ENCODE assay signal across 25 cellular contexts in the genomic region with DNA sequence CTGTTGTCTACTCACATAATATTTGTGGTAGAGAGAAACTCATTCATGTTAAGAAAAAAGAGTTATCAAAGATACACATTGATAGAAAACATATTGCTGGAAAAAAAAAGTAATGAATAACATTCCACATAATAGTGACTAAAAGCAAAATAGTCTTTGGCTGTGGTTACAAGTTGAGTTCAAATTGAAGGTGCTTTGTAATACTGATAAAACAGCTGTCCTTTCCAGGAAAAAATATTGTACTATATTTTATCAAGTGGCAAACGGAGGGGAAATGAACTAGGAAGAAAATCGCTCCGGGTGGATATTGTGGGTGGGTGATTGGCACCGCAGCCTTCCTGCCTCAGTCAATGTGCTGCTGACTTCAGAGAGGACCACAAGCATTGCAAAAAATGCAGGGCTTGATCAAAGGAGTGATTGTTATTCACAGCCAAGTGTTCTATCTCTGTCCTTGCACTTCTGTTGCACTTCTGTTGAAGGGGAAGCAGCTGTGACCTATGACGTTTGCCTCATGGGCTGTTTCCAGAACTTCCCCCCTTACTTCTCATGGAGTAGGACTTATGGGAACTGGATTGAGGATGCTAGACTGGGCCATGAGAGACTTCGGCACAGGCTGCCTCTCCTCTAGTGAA.
DNase-seq lines count a peak whose midpoint lies in the region; ATAC-seq and TF ChIP-seq lines count a peak whose summit lies in the region.
"Had no signal": no experiment of that assay in that cellular context is flagged by ENCODE, and none has a peak within 500 bp of the region (broad histone marks: within the 10 kb centered on the region; RNA-seq: fewer than 3 reads in every experiment).

No MANE protein-coding gene starts in this region.

- ATAC-seq in activated CD8-positive, alpha-beta T cell treated with anti-CD3 and anti-CD28 coated beads for 36 hours = peak; percentile 27
- ATAC-seq in naive thymus-derived CD8-positive, alpha-beta T cell = peak; percentile 53 to 66
- ATAC-seq in left lobe of liver (no peak), HG02840 (IDR thresholded peaks at IDR 0.05; ENCODE audit: low FRiP score, unreplicated experiment) (no peak)
- ATAC-seq: gastroesophageal sphincter had no signal

- peak overlapping the region; percentile 29 for H3K27ac Mint-ChIP-seq in activated T-cell treated with anti-CD3 and anti-CD28 coated beads, Interleukin-2, amount 50 U/mL, for 24 hours
- H3K27ac Mint-ChIP-seq in activated CD8-positive, alpha-beta T cell treated with anti-CD3 and anti-CD28 coated beads for 36 hours = no peak overlapping the region
- peak overlapping the region in 7 of 10 donors; percentile 16 to 85 (median 28) for H3K27ac Mint-ChIP-seq in naive thymus-derived CD8-positive, alpha-beta T cell
- H3K27ac Mint-ChIP-seq: immature natural killer cell; T-helper 1 cell treated with Interleukin-12 subunit alpha and Interleukin-12 subunit beta and Interleukin-4 antibody, amounts not matched to agents 30 μg/mL and 1 μg/mL, for 36 hours; type B pancreatic cell had no signal

- no peak for DNase-seq in activated T-cell treated with anti-CD3 and anti-CD28 coated beads, Interleukin-2, amount 50 U/mL, for 24 hours
- DNase-seq in activated T-cell treated with anti-CD3 and anti-CD28 coated beads, Interleukin-2, amount 50 U/mL, for 1 hour = no peak
- DNase-seq in COLO829 (ENCODE audit: low spot score) (peak; percentile 59), left lobe of liver (ENCODE audit: low spot score) (no peak), NCI-H2107 (lab: John Stamatoyannopoulos, UW) (no peak)
- peak; percentile 18 for DNase-seq in activated CD8-positive, alpha-beta T cell treated with anti-CD3 and anti-CD28 coated beads for 36 hours
- DNase-seq in naive thymus-derived CD8-positive, alpha-beta T cell = peak in 4 of 10 donors; percentile 4 to 23 (median 21)
- DNase-seq: activated CD4-positive, alpha-beta T cell treated with anti-CD3 and anti-CD28 coated beads, Interleukin-2, amount 50 U/mL, for 1 hour; activated CD8-positive, alpha-beta memory T cell treated with anti-CD3 and anti-CD28 coated beads, Interleukin-2, amount 50 U/mL, for 4 hours; activated effector memory CD4-positive, alpha-beta T cell treated with Interleukin-2 at 50 U/mL for 16 hours; Caco-2; caudate nucleus; DND-41; H7; hypothalamus; immature natural killer cell; mesenchymal stem cell; MV-4-11; NCI-H1436 treated with DMSO at 0.1 percent for 48 hours; NCI-H446; NCI-H82 had no signal

- peaks cover 14% of the 10 kb centered on the region for H3K36me3 Mint-ChIP-seq in activated T-cell treated with anti-CD3 and anti-CD28 coated beads, Interleukin-2, amount 50 U/mL, for 24 hours (ENCODE audit: low read depth)
- H3K36me3 Mint-ChIP-seq in activated CD8-positive, alpha-beta T cell treated with anti-CD3 and anti-CD28 coated beads for 36 hours (ENCODE audit: low read depth) = peaks cover 25% of the 10 kb centered on the region
- H3K36me3 Mint-ChIP-seq in naive thymus-derived CD8-positive, alpha-beta T cell = peaks cover 0 to 34% (median 15%) of the 10 kb centered on the region in 3 donors

- peaks cover 21% of the 10 kb centered on the region for H3K4me1 Mint-ChIP-seq in activated T-cell treated with anti-CD3 and anti-CD28 coated beads, Interleukin-2, amount 50 U/mL, for 24 hours (ENCODE audit: low read depth)
- H3K4me1 Mint-ChIP-seq in activated CD8-positive, alpha-beta T cell treated with anti-CD3 and anti-CD28 coated beads for 36 hours (ENCODE audit: low read depth) = peaks cover 9% of the 10 kb centered on the region
- H3K4me1 Mint-ChIP-seq in naive thymus-derived CD8-positive, alpha-beta T cell = peaks cover 9 to 26% (median 18%) of the 10 kb centered on the region in 4 donors

- peaks cover 17% of the 10 kb centered on the region for H3K9me3 Mint-ChIP-seq in activated T-cell treated with anti-CD3 and anti-CD28 coated beads, Interleukin-2, amount 50 U/mL, for 24 hours
- peaks cover 12% of the 10 kb centered on the region for H3K9me3 Mint-ChIP-seq in activated CD8-positive, alpha-beta T cell treated with anti-CD3 and anti-CD28 coated beads for 36 hours
- H3K9me3 Mint-ChIP-seq in naive thymus-derived CD8-positive, alpha-beta T cell = peaks cover 3 to 22% (median 15%) of the 10 kb centered on the region in 9 donors

- CTCF ChIA-PET in activated CD8-positive, alpha-beta T cell treated with anti-CD3 and anti-CD28 coated beads for 36 hours (lab: Charles Lee) = no interaction called here

- intact Hi-C loops in activated CD8-positive, alpha-beta T cell treated with anti-CD3 and anti-CD28 coated beads for 36 hours (cut with micrococcal nuclease) = no loop called here

- TF ChIP-seq CTCF in activated CD8-positive, alpha-beta T cell treated with anti-CD3 and anti-CD28 coated beads for 36 hours (IDR thresholded peaks at IDR 0.05) = no peak

- POLR2A ChIA-PET in activated CD8-positive, alpha-beta T cell treated with anti-CD3 and anti-CD28 coated beads for 36 hours (lab: Charles Lee) = no interaction called here
- POLR2A ChIA-PET in naive thymus-derived CD8-positive, alpha-beta T cell (lab: Charles Lee) = interaction anchor here (0.7 kb wide), 1 partner anchor 51 kb away, joined by 3 read pairs; no protein-coding TSS in a partner anchor

- H3K27me3 Mint-ChIP-seq in activated T-cell treated with anti-CD3 and anti-CD28 coated beads, Interleukin-2, amount 50 U/mL, for 24 hours = no peaks in the 10 kb centered on the region
- no peaks in the 10 kb centered on the region for H3K27me3 Mint-ChIP-seq in activated CD8-positive, alpha-beta T cell treated with anti-CD3 and anti-CD28 coated beads for 36 hours
- no peaks in the 10 kb centered on the region for H3K27me3 Mint-ChIP-seq in naive thymus-derived CD8-positive, alpha-beta T cell
- H3K27me3 Mint-ChIP-seq: type B pancreatic cell had no signal

- no peak overlapping the region for H3K4me3 Mint-ChIP-seq in activated T-cell treated with anti-CD3 and anti-CD28 coated beads, Interleukin-2, amount 50 U/mL, for 24 hours
- no peak overlapping the region for H3K4me3 Mint-ChIP-seq in activated CD8-positive, alpha-beta T cell treated with anti-CD3 and anti-CD28 coated beads for 36 hours
- peak overlapping the region in 9 of 10 donors; percentile 1 to 78 (median 34) for H3K4me3 Mint-ChIP-seq in naive thymus-derived CD8-positive, alpha-beta T cell
- H3K4me3 Mint-ChIP-seq: immature natural killer cell; T-helper 1 cell treated with Interleukin-12 subunit alpha and Interleukin-12 subunit beta and Interleukin-4 antibody, amounts not matched to agents 30 μg/mL and 1 μg/mL, for 36 hours; type B pancreatic cell had no signal

Comparison
In these comparisons a context has a peak if more than half of its experiments do, and no peak if none do; other contexts are left out.
1. DNase-seq: peak in COLO829 (single experiment) and activated CD8-positive, alpha-beta T cell treated with anti-CD3 and anti-CD28 coated beads for 36 hours (single experiment); none in activated T-cell treated with anti-CD3 and anti-CD28 coated beads, Interleukin-2, amount 50 U/mL, for 24 hours (single experiment), activated T-cell treated with anti-CD3 and anti-CD28 coated beads, Interleukin-2, amount 50 U/mL, for 1 hour (single experiment), left lobe of liver (single experiment) and NCI-H2107 (single experiment).
2. H3K4me3 Mint-ChIP-seq: peak in naive thymus-derived CD8-positive, alpha-beta T cell (9 of 10); none in activated T-cell treated with anti-CD3 and anti-CD28 coated beads, Interleukin-2, amount 50 U/mL, for 24 hours (single experiment) and activated CD8-positive, alpha-beta T cell treated with anti-CD3 and anti-CD28 coated beads for 36 hours (single experiment).
3. ATAC-seq: peak in activated CD8-positive, alpha-beta T cell treated with anti-CD3 and anti-CD28 coated beads for 36 hours (single experiment) and naive thymus-derived CD8-positive, alpha-beta T cell (2 of 2); none in left lobe of liver (single experiment) and HG02840 (single experiment).